In genomic region chr2:80145499-80145898, GRCh38 we compare ENCODE assay signal across 25 cellular contexts.
"Had no signal": no experiment of that assay in that cellular context is flagged by ENCODE, and none has a peak within 500 bp of the region (broad histone marks: within the 10 kb centered on the region; RNA-seq: fewer than 3 reads in every experiment).

No MANE protein-coding gene starts in this region.

- H3K9me3 ChIP-seq: adrenal gland, body of pancreas, colonic mucosa had no signal

- H3K4me1 ChIP-seq: adrenal gland, body of pancreas, colonic mucosa had no signal

- H3K27me3 ChIP-seq: adrenal gland, body of pancreas, colonic mucosa had no signal

- H3K4me3 ChIP-seq: adrenal gland, body of pancreas, colonic mucosa had no signal

- ATAC-seq: activated CD4-positive, CD25-positive, alpha-beta regulatory T cell treated with anti-CD3 and anti-CD28 coated beads, Interleukin-2, amount 50 U/mL, for 24 hours; activated CD8-positive, alpha-beta T cell treated with anti-CD3 and anti-CD28 coated beads for 36 hours; activated naive CD8-positive, alpha-beta T cell treated with anti-CD3 and anti-CD28 coated beads, Interleukin-2, amount 50 U/mL, for 24 hours; body of pancreas; T-cell had no signal

- DNase-seq: activated B cell treated with CpG ODN at 0.5 μM for 24 hours; activated CD4-positive, alpha-beta T cell treated with anti-CD3 and anti-CD28 coated beads for 48 hours; activated CD4-positive, alpha-beta T cell treated with anti-CD3 and anti-CD28 coated beads, Interleukin-2, amount 50 U/mL, for 1 hour; activated CD4-positive, alpha-beta T cell treated with anti-CD3 and anti-CD28 coated beads, Interleukin-2, amount 50 U/mL, for 48 hours; activated CD8-positive, alpha-beta memory T cell treated with anti-CD3 and anti-CD28 coated beads for 24 hours; activated CD8-positive, alpha-beta T cell treated with anti-CD3 and anti-CD28 coated beads for 36 hours; activated effector memory CD4-positive, alpha-beta T cell treated with anti-CD3 and anti-CD28 coated beads, Interleukin-2, amount 50 U/mL, for 16 hours; activated naive CD4-positive, alpha-beta T cell treated with anti-CD3 and anti-CD28 coated beads for 36 hours; activated naive CD8-positive, alpha-beta T cell treated with anti-CD3 and anti-CD28 coated beads for 36 hours; activated naive CD8-positive, alpha-beta T cell treated with anti-CD3 and anti-CD28 coated beads, Interleukin-2, amount 50 U/mL, for 24 hours; activated T-cell treated with anti-CD3 and anti-CD28 coated beads, Interleukin-2, amount 50 U/mL, for 48 hours; adrenal gland; aorta; body of pancreas; caudate nucleus; cerebellar nuclear complex; colonic mucosa; effector CD8-positive, alpha-beta T cell; foreskin fibroblast; SW 1271; T-cell; T1000; WERI-Rb-1 had no signal

- H3K27ac ChIP-seq: adrenal gland, body of pancreas, colonic mucosa, epithelial cell of prostate, WERI-Rb-1 had no signal

- H3K36me3 ChIP-seq: adrenal gland, colonic mucosa, WERI-Rb-1 had no signal
